In genomic region chr2:176669398-176670174, GRCh38 we compare ENCODE assay signal across 15 cellular contexts.
A peak's percentile ranks its signal among the peaks of the same experiment; 100 is the strongest.
DNase-seq lines count a peak whose midpoint lies in the region; ATAC-seq, FAIRE-seq and TF ChIP-seq lines count a peak whose summit lies in the region.
"Had no signal": no experiment of that assay in that cellular context is flagged by ENCODE, and none has a peak within 500 bp of the region (broad histone marks: within the 10 kb centered on the region; RNA-seq: fewer than 3 reads in every experiment).

No MANE protein-coding gene starts in this region.

- FAIRE-seq in GM19239 (lab: Jason Lieb, UNC), result peak; percentile 11
- peak; percentile 18 for FAIRE-seq in bronchial epithelial cell (lab: Jason Lieb, UNC)
- FAIRE-seq: colon, G401.6 had no signal

- peak overlapping the region; percentile 28 for H3K27ac ChIP-seq in suprapubic skin
- H3K27ac ChIP-seq: C4-2B, prostate gland, WERI-Rb-1 had no signal

- DNase-seq in GM19239 (ENCODE audit: insufficient read length, low spot score) (no peak), bronchial epithelial cell (ENCODE audit: low read depth) (no peak), suprapubic skin (ENCODE audit: low spot score in 2 of 2) (no peak), UCSD-AML1 (lab: John Stamatoyannopoulos, UW; ENCODE audit: unreplicated experiment) (no peak)
- DNase-seq: H9, mesendoderm, NCI-H2081 treated with DMSO at 0.1 percent for 48 hours, WERI-Rb-1 had no signal

- H3K9me3 ChIP-seq in suprapubic skin, result no peaks in the 10 kb centered on the region
- H3K9me3 ChIP-seq: prostate gland had no signal

- TF ChIP-seq EP300 in suprapubic skin (IDR thresholded peaks at IDR 0.05), result no peak

- H3K27me3 ChIP-seq in bronchial epithelial cell (ENCODE audit: control insufficient read depth, insufficient read depth, low read length), result no peaks in the 10 kb centered on the region
- H3K27me3 ChIP-seq in suprapubic skin, result no peaks in the 10 kb centered on the region

- no peaks in the 10 kb centered on the region for H3K4me1 ChIP-seq in suprapubic skin
- H3K4me1 ChIP-seq: prostate gland had no signal

- H3K4me3 ChIP-seq in bronchial epithelial cell (ENCODE audit: low read depth, low read length), result no peak overlapping the region
- H3K4me3 ChIP-seq in suprapubic skin, result no peak overlapping the region
- H3K4me3 ChIP-seq: prostate gland had no signal

- TF ChIP-seq CTCF in bronchial epithelial cell (IDR thresholded peaks at IDR 0.05; ENCODE audit: insufficient read depth, low read length, severe bottlenecking) (no peak), suprapubic skin (IDR thresholded peaks at IDR 0.05) (no peak)

- no peak for TF ChIP-seq POLR2A in suprapubic skin (IDR thresholded peaks at IDR 0.05)

- H3K36me3 ChIP-seq in bronchial epithelial cell (ENCODE audit: control insufficient read depth, insufficient read depth, low read length) (no peaks in the 10 kb centered on the region), suprapubic skin (no peaks in the 10 kb centered on the region)
- H3K36me3 ChIP-seq: prostate gland, WERI-Rb-1 had no signal

- WGBS in suprapubic skin, result 43% methylated on average over 5 of the region's 5 CpGs

- ATAC-seq in HG02938 (IDR thresholded peaks at IDR 0.05; ENCODE audit: unreplicated experiment) (peak; percentile 66), HG03457 (IDR thresholded peaks at IDR 0.05; ENCODE audit: unreplicated experiment) (no peak), HG03045 (IDR thresholded peaks at IDR 0.05; ENCODE audit: unreplicated experiment) (no peak)
